ENCODE assay signal across 1 cellular context in genomic region chr20:19351542-19351941, GRCh38.
TF ChIP-seq lines count a peak whose summit lies in the region.

No MANE protein-coding gene starts in this region.

TF ChIP-seq in HepG2, 621 proteins besides CTCF, POLR2A, EP300 and RAD21 (continued from another document):
- TF ChIP-seq ZHX2 (IDR thresholded peaks at IDR 0.05; ENCODE audit: low read depth) (no peak), ZHX2 (CRISPR knock-in tag; IDR thresholded peaks at IDR 0.05; ENCODE audit: borderline replicate concordance) (no peak), SPEN (CRISPR knock-in tag; IDR thresholded peaks at IDR 0.05; ENCODE audit: low read depth) (no peak), TFAP4 (IDR thresholded peaks at IDR 0.05; ENCODE audit: borderline replicate concordance, low read depth) (no peak), HNRNPK (IDR thresholded peaks at IDR 0.05; ENCODE audit: low read depth, low read length, poor library complexity, severe bottlenecking) (no peak), TCF7L2 (IDR thresholded peaks at IDR 0.05; ENCODE audit: low read depth, low read length) (no peak), SMARCC2 (IDR thresholded peaks at IDR 0.05) (no peak), MXI1 (IDR thresholded peaks at IDR 0.05; ENCODE audit: borderline replicate concordance, low read depth, low read length) (no peak), TGIF2 (CRISPR knock-in tag; IDR thresholded peaks at IDR 0.05) (no peak), LBX2 (CRISPR knock-in tag; IDR thresholded peaks at IDR 0.05; ENCODE audit: borderline replicate concordance) (no peak), RFX1 (IDR thresholded peaks at IDR 0.05) (no peak), TBP (CRISPR knock-in tag; IDR thresholded peaks at IDR 0.05) (no peak), PHF20 (CRISPR knock-in tag; IDR thresholded peaks at IDR 0.05) (no peak), THRA (CRISPR knock-in tag; IDR thresholded peaks at IDR 0.05; ENCODE audit: borderline replicate concordance) (no peak), ZBTB14 (CRISPR knock-in tag; IDR thresholded peaks at IDR 0.05) (no peak)
- TF ChIP-seq, protein P1, sequence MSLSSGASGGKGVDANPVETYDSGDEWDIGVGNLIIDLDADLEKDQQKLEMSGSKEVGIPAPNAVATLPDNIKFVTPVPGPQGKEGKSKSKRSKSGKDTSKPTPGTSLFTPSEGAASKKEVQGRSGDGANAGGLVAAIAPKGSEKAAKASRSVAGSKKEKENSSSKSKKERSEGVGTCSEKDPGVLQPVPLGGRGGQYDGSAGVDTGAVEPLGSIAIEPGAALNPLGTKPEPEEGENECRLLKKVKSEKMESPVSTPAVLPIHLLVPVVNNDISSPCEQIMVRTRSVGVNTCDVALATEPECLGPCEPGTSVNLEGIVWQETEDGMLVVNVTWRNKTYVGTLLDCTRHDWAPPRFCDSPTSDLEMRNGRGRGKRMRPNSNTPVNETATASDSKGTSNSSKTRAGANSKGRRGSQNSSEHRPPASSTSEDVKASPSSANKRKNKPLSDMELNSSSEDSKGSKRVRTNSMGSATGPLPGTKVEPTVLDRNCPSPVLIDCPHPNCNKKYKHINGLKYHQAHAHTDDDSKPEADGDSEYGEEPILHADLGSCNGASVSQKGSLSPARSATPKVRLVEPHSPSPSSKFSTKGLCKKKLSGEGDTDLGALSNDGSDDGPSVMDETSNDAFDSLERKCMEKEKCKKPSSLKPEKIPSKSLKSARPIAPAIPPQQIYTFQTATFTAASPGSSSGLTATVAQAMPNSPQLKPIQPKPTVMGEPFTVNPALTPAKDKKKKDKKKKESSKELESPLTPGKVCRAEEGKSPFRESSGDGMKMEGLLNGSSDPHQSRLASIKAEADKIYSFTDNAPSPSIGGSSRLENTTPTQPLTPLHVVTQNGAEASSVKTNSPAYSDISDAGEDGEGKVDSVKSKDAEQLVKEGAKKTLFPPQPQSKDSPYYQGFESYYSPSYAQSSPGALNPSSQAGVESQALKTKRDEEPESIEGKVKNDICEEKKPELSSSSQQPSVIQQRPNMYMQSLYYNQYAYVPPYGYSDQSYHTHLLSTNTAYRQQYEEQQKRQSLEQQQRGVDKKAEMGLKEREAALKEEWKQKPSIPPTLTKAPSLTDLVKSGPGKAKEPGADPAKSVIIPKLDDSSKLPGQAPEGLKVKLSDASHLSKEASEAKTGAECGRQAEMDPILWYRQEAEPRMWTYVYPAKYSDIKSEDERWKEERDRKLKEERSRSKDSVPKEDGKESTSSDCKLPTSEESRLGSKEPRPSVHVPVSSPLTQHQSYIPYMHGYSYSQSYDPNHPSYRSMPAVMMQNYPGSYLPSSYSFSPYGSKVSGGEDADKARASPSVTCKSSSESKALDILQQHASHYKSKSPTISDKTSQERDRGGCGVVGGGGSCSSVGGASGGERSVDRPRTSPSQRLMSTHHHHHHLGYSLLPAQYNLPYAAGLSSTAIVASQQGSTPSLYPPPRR (CRISPR knock-in tag; IDR thresholded peaks at IDR 0.05; ENCODE audit: borderline replicate concordance), result no peak
- TF ChIP-seq, protein P2, sequence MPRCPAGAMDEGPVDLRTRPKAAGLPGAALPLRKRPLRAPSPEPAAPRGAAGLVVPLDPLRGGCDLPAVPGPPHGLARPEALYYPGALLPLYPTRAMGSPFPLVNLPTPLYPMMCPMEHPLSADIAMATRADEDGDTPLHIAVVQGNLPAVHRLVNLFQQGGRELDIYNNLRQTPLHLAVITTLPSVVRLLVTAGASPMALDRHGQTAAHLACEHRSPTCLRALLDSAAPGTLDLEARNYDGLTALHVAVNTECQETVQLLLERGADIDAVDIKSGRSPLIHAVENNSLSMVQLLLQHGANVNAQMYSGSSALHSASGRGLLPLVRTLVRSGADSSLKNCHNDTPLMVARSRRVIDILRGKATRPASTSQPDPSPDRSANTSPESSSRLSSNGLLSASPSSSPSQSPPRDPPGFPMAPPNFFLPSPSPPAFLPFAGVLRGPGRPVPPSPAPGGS (CRISPR knock-in tag; IDR thresholded peaks at IDR 0.05), result no peak
- TF ChIP-seq, protein P3, sequence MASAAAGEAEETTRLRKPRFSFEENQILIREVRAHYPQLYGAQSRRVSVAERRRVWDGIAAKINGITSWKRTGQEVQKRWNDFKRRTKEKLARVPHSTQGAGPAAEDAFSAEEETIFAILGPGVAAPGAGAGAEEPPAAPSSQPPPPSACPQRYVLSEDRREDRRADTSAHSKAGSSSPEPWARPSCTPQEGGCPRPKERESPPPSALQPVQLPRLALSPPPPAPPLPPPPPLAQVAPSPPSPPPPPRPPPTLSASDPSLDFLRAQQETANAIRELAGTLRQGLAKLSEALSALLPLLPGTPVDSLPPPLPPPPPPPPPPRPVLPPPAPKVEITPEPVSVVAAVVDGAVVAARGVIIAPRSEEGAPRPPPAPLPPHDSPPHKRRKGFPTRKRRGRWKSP (CRISPR knock-in tag; IDR thresholded peaks at IDR 0.05), result no peak
